ENCODE assay signal across 1 cellular context in genomic region chr7:50792342-50793114, GRCh38.
TF ChIP-seq lines count a peak whose summit lies in the region.

No MANE protein-coding gene starts in this region.

TF ChIP-seq in K562, 482 proteins besides CTCF, POLR2A, EP300 and RAD21 (continued from another document and continues in another):
- TF ChIP-seq, protein P1, sequence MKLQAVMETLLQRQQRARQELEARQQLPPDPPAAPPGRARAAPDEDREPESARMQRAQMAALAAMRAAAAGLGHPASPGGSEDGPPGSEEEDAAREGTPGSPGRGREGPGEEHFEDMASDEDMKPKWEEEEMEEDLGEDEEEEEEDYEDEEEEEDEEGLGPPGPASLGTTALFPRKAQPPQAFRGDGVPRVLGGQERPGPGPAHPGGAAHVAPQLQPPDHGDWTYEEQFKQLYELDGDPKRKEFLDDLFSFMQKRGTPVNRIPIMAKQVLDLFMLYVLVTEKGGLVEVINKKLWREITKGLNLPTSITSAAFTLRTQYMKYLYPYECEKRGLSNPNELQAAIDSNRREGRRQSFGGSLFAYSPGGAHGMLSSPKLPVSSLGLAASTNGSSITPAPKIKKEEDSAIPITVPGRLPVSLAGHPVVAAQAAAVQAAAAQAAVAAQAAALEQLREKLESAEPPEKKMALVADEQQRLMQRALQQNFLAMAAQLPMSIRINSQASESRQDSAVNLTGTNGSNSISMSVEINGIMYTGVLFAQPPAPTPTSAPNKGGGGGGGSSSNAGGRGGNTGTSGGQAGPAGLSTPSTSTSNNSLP (IDR thresholded peaks at IDR 0.05; ENCODE audit: borderline replicate concordance, low read depth, low read length) = no peak
- TF ChIP-seq RCOR1 (IDR thresholded peaks at IDR 0.05; ENCODE audit: borderline replicate concordance in 1 of 2, low read depth in 2 of 2, low read length in 2 of 2) = no peak
- TF ChIP-seq ZNF282 (CRISPR knock-in tag; IDR thresholded peaks at IDR 0.05) = no peak
- TF ChIP-seq MTA1 (IDR thresholded peaks at IDR 0.05; ENCODE audit: borderline replicate concordance) = no peak
- TF ChIP-seq RFX1 (IDR thresholded peaks at IDR 0.05) = no peak
- TF ChIP-seq ZNF318 (IDR thresholded peaks at IDR 0.05; ENCODE audit: borderline replicate concordance in 1 of 2, low read depth in 1 of 2) = no peak
- TF ChIP-seq NFIX (CRISPR knock-in tag; IDR thresholded peaks at IDR 0.05; ENCODE audit: low read depth) = no peak
- no peak for TF ChIP-seq POLR3A (IDR thresholded peaks at IDR 0.05; ENCODE audit: borderline replicate concordance, extremely low read depth, insufficient read depth, insufficient read length)
- no peak for TF ChIP-seq ZBED1 (IDR thresholded peaks at IDR 0.05)
- no peak for TF ChIP-seq MEIS2 (IDR thresholded peaks at IDR 0.05; ENCODE audit: partially characterized antibody)
- TF ChIP-seq EHMT2 (IDR thresholded peaks at IDR 0.05) = no peak
- peak; percentile 97 for TF ChIP-seq EP400 (IDR thresholded peaks at IDR 0.05)
- TF ChIP-seq, protein P2, sequence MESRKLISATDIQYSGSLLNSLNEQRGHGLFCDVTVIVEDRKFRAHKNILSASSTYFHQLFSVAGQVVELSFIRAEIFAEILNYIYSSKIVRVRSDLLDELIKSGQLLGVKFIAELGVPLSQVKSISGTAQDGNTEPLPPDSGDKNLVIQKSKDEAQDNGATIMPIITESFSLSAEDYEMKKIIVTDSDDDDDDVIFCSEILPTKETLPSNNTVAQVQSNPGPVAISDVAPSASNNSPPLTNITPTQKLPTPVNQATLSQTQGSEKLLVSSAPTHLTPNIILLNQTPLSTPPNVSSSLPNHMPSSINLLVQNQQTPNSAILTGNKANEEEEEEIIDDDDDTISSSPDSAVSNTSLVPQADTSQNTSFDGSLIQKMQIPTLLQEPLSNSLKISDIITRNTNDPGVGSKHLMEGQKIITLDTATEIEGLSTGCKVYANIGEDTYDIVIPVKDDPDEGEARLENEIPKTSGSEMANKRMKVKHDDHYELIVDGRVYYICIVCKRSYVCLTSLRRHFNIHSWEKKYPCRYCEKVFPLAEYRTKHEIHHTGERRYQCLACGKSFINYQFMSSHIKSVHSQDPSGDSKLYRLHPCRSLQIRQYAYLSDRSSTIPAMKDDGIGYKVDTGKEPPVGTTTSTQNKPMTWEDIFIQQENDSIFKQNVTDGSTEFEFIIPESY (CRISPR knock-in tag; IDR thresholded peaks at IDR 0.05) = no peak
- TF ChIP-seq HLTF (IDR thresholded peaks at IDR 0.05) = no peak
- TF ChIP-seq, protein P3, sequence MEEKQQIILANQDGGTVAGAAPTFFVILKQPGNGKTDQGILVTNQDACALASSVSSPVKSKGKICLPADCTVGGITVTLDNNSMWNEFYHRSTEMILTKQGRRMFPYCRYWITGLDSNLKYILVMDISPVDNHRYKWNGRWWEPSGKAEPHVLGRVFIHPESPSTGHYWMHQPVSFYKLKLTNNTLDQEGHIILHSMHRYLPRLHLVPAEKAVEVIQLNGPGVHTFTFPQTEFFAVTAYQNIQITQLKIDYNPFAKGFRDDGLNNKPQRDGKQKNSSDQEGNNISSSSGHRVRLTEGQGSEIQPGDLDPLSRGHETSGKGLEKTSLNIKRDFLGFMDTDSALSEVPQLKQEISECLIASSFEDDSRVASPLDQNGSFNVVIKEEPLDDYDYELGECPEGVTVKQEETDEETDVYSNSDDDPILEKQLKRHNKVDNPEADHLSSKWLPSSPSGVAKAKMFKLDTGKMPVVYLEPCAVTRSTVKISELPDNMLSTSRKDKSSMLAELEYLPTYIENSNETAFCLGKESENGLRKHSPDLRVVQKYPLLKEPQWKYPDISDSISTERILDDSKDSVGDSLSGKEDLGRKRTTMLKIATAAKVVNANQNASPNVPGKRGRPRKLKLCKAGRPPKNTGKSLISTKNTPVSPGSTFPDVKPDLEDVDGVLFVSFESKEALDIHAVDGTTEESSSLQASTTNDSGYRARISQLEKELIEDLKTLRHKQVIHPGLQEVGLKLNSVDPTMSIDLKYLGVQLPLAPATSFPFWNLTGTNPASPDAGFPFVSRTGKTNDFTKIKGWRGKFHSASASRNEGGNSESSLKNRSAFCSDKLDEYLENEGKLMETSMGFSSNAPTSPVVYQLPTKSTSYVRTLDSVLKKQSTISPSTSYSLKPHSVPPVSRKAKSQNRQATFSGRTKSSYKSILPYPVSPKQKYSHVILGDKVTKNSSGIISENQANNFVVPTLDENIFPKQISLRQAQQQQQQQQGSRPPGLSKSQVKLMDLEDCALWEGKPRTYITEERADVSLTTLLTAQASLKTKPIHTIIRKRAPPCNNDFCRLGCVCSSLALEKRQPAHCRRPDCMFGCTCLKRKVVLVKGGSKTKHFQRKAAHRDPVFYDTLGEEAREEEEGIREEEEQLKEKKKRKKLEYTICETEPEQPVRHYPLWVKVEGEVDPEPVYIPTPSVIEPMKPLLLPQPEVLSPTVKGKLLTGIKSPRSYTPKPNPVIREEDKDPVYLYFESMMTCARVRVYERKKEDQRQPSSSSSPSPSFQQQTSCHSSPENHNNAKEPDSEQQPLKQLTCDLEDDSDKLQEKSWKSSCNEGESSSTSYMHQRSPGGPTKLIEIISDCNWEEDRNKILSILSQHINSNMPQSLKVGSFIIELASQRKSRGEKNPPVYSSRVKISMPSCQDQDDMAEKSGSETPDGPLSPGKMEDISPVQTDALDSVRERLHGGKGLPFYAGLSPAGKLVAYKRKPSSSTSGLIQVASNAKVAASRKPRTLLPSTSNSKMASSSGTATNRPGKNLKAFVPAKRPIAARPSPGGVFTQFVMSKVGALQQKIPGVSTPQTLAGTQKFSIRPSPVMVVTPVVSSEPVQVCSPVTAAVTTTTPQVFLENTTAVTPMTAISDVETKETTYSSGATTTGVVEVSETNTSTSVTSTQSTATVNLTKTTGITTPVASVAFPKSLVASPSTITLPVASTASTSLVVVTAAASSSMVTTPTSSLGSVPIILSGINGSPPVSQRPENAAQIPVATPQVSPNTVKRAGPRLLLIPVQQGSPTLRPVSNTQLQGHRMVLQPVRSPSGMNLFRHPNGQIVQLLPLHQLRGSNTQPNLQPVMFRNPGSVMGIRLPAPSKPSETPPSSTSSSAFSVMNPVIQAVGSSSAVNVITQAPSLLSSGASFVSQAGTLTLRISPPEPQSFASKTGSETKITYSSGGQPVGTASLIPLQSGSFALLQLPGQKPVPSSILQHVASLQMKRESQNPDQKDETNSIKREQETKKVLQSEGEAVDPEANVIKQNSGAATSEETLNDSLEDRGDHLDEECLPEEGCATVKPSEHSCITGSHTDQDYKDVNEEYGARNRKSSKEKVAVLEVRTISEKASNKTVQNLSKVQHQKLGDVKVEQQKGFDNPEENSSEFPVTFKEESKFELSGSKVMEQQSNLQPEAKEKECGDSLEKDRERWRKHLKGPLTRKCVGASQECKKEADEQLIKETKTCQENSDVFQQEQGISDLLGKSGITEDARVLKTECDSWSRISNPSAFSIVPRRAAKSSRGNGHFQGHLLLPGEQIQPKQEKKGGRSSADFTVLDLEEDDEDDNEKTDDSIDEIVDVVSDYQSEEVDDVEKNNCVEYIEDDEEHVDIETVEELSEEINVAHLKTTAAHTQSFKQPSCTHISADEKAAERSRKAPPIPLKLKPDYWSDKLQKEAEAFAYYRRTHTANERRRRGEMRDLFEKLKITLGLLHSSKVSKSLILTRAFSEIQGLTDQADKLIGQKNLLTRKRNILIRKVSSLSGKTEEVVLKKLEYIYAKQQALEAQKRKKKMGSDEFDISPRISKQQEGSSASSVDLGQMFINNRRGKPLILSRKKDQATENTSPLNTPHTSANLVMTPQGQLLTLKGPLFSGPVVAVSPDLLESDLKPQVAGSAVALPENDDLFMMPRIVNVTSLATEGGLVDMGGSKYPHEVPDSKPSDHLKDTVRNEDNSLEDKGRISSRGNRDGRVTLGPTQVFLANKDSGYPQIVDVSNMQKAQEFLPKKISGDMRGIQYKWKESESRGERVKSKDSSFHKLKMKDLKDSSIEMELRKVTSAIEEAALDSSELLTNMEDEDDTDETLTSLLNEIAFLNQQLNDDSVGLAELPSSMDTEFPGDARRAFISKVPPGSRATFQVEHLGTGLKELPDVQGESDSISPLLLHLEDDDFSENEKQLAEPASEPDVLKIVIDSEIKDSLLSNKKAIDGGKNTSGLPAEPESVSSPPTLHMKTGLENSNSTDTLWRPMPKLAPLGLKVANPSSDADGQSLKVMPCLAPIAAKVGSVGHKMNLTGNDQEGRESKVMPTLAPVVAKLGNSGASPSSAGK (IDR thresholded peaks at IDR 0.05) = peak; percentile 74
- TF ChIP-seq C11orf30 (IDR thresholded peaks at IDR 0.05; ENCODE audit: low read depth) = no peak
- no peak for TF ChIP-seq SMARCC2 (IDR thresholded peaks at IDR 0.05; ENCODE audit: low read depth)
- TF ChIP-seq TCF7L2 (IDR thresholded peaks at IDR 0.05; ENCODE audit: low read depth, low read length) = no peak
- TF ChIP-seq SP1 (CRISPR knock-in tag; IDR thresholded peaks at IDR 0.05) = no peak
- TF ChIP-seq FOXM1 (IDR thresholded peaks at IDR 0.05; ENCODE audit: low read depth) = no peak
- no peak for TF ChIP-seq FOXM1 (CRISPR knock-in tag; IDR thresholded peaks at IDR 0.05; ENCODE audit: low read depth)
- no peak for TF ChIP-seq ZNF507 (tag; conservative IDR thresholded peaks at IDR 0.05)
- TF ChIP-seq BRF1 (IDR thresholded peaks at IDR 0.05; ENCODE audit: borderline replicate concordance, extremely low read depth, insufficient read length) = no peak
- TF ChIP-seq ZNF175 (CRISPR knock-in tag; IDR thresholded peaks at IDR 0.05; ENCODE audit: low read depth) = no peak
- TF ChIP-seq, protein P4, sequence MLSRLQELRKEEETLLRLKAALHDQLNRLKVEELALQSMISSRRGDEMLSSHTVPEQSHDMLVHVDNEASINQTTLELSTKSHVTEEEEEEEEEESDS (CRISPR knock-in tag; IDR thresholded peaks at IDR 0.05) = no peak
- no peak for TF ChIP-seq ATF1 (CRISPR knock-in tag; IDR thresholded peaks at IDR 0.05)
- no peak for TF ChIP-seq ATF1 (tag; IDR thresholded peaks at IDR 0.05)
- no peak for TF ChIP-seq FOXK1 (CRISPR knock-in tag; IDR thresholded peaks at IDR 0.05; ENCODE audit: borderline replicate concordance)
- no peak for TF ChIP-seq TEAD2 (tag; IDR thresholded peaks at IDR 0.05)
- TF ChIP-seq HMGN3 (IDR thresholded peaks at IDR 0.05; ENCODE audit: borderline replicate concordance, extremely low read depth, insufficient read length, low read depth, low read length) = peak; percentile 63
- TF ChIP-seq STAT5A (IDR thresholded peaks at IDR 0.05; ENCODE audit: borderline replicate concordance, low read length) = no peak
- TF ChIP-seq ETV6 (IDR thresholded peaks at IDR 0.05; ENCODE audit: borderline replicate concordance in 1 of 2, low read depth in 2 of 2, low read length in 1 of 2) = no peak
- TF ChIP-seq ETV6 (CRISPR knock-in tag; IDR thresholded peaks at IDR 0.05; ENCODE audit: borderline replicate concordance) = no peak
- 0 out of 2 replicates have a peak, but pooled peaks have one; percentile 30 for TF ChIP-seq BRD4 (IDR thresholded peaks at IDR 0.05)
- no peak for TF ChIP-seq BCOR (IDR thresholded peaks at IDR 0.05)
- TF ChIP-seq LARP7 (IDR thresholded peaks at IDR 0.05) = no peak
- TF ChIP-seq CREB3L1 (IDR thresholded peaks at IDR 0.05; ENCODE audit: borderline replicate concordance, low read depth) = no peak
